4 cellular contexts compared by ENCODE assay signal in genomic region chr20:45797510-45797909, GRCh38. TPM values are rescaled to one million over a fixed set of nuclear protein-coding genes. Genes with fewer than 3 reads are reported as not detected.
"Had no signal": no experiment of that assay in that cellular context is flagged by ENCODE, and none has a peak within 500 bp of the region (broad histone marks: within the 10 kb centered on the region; RNA-seq: fewer than 3 reads in every experiment).

No MANE protein-coding gene starts in this region.

RNA-seq across cellular contexts. Expression of gene WFDC3, which starts 5.8 kb away (rescaled TPM):
- total RNA-seq: MCF 10A, Peyer's patch, SJSA1 had no signal

RNA-seq across cellular contexts. Expression of gene TNNC2, which starts 29.6 kb away (rescaled TPM):
- total RNA-seq: MCF 10A, PC-3, SJSA1 had no signal
